ENCODE assay signal across 8 cellular contexts in genomic region chr17:81518785-81519283, GRCh38. TPM values are rescaled to one million over a fixed set of nuclear protein-coding genes. Genes with fewer than 3 reads are reported as not detected.
A peak's percentile ranks its signal among the peaks of the same experiment; 100 is the strongest.
DNase-seq lines count a peak whose midpoint lies in the region; ATAC-seq and TF ChIP-seq lines count a peak whose summit lies in the region.

No MANE protein-coding gene starts in this region.

- peaks cover 3% of the 10 kb centered on the region for H3K27me3 ChIP-seq in osteoblast (ENCODE audit: insufficient read depth, low read length)

- no peak for ATAC-seq in T-helper 17 cell
- ATAC-seq in GM18517 (IDR thresholded peaks at IDR 0.05; ENCODE audit: unreplicated experiment), result no peak
- ATAC-seq in HG03135 (IDR thresholded peaks at IDR 0.05; ENCODE audit: unreplicated experiment), result no peak

- H3K4me3 Mint-ChIP-seq in T-helper 17 cell, result peak overlapping the region; percentile 69

- no peak overlapping the region for H3K27ac ChIP-seq in osteoblast (ENCODE audit: low read depth, low read length)

- H3K36me3 ChIP-seq in osteoblast (ENCODE audit: insufficient read depth, low read length), result no peaks in the 10 kb centered on the region

- H3K36me3 Mint-ChIP-seq in T-helper 17 cell (ENCODE audit: low read depth), result no peaks in the 10 kb centered on the region

- peaks cover 46% of the 10 kb centered on the region for H3K4me1 ChIP-seq in osteoblast (ENCODE audit: insufficient read depth, low read length)

- H3K4me2 ChIP-seq in osteoblast (ENCODE audit: insufficient read depth, low read length), result peak overlapping the region; percentile 81

- no peak overlapping the region for H2AFZ ChIP-seq in osteoblast (ENCODE audit: low read length)

- TF ChIP-seq CTCF in fibroblast of pulmonary artery (IDR thresholded peaks at IDR 0.05; ENCODE audit: low read length, missing control alignments) (no peak), osteoblast (IDR thresholded peaks at IDR 0.05; ENCODE audit: extremely low read depth, low read depth, low read length) (no peak)

- no peaks in the 10 kb centered on the region for H3K9me3 ChIP-seq in T-helper 17 cell (ENCODE audit: control insufficient read depth, low read length, poor library complexity, severe bottlenecking)
- no peaks in the 10 kb centered on the region for H3K9me3 ChIP-seq in osteoblast (ENCODE audit: low read depth, low read length)

- H3K27ac Mint-ChIP-seq in T-helper 17 cell, result no peak overlapping the region

- H3K4me1 Mint-ChIP-seq in T-helper 17 cell, result peaks cover 14% of the 10 kb centered on the region

- DNase-seq in activated T-cell treated with anti-CD3 and anti-CD28 coated beads, Interleukin-2, amount 50 U/mL, for 1 hour, result peak; percentile 55
- DNase-seq in activated T-cell treated with anti-CD3 and anti-CD28 coated beads for 4 hours (no peak), T-helper 17 cell (no peak), fibroblast of pulmonary artery (ENCODE audit: low read depth) (no peak), osteoblast (ENCODE audit: insufficient read length, low spot score, missing footprints) (peak; percentile 97), Kasumi-1 (lab: John Stamatoyannopoulos, UW) (no peak)

- H3K27me3 Mint-ChIP-seq in T-helper 17 cell, result no peaks in the 10 kb centered on the region

- H3K79me2 ChIP-seq in osteoblast (ENCODE audit: insufficient read depth, low read length), result peaks cover 41% of the 10 kb centered on the region

- H3K4me3 ChIP-seq in fibroblast of pulmonary artery (replicated peaks; ENCODE audit: low read depth, low read length), result peak overlapping the region; percentile 24
- H3K4me3 ChIP-seq in osteoblast (ENCODE audit: insufficient read depth, low read length), result peak overlapping the region; percentile 68

- peaks cover 44% of the 10 kb centered on the region for H4K20me1 ChIP-seq in osteoblast (ENCODE audit: insufficient read depth, low read length)

RNA-seq across cellular contexts. Expression of gene ACTG1, which starts 6.2 kb away (rescaled TPM):
- total RNA-seq in T-helper 17 cell, result 1,000 to 10,000 TPM; 1,202 to 1,502 TPM
- total RNA-seq in osteoblast, result 10,373 and 13,273 TPM in 2 replicates

RNA-seq across cellular contexts. Expression of gene FSCN2, which starts 9.3 kb away (rescaled TPM):
- total RNA-seq in T-helper 17 cell (under 1 TPM; 0.65 to 0.72 TPM), osteoblast (2.9 and 5.1 TPM in 2 replicates)

RNA-seq across cellular contexts. Expression of gene FAAP100, which starts 33.3 kb away (rescaled TPM):
- total RNA-seq in T-helper 17 cell (10 to 100 TPM; 25.2 to 30.6 TPM), osteoblast (43.0 and 44.5 TPM in 2 replicates)

Comparison
In these comparisons a context has a peak if more than half of its experiments do, and no peak if none do; other contexts are left out.
1. DNase-seq: peak in activated T-cell treated with anti-CD3 and anti-CD28 coated beads, Interleukin-2, amount 50 U/mL, for 1 hour (single experiment) and osteoblast (single experiment); none in activated T-cell treated with anti-CD3 and anti-CD28 coated beads for 4 hours (single experiment), T-helper 17 cell (0 of 3), fibroblast of pulmonary artery (single experiment) and Kasumi-1 (0 of 2).